In the genomic region with DNA sequence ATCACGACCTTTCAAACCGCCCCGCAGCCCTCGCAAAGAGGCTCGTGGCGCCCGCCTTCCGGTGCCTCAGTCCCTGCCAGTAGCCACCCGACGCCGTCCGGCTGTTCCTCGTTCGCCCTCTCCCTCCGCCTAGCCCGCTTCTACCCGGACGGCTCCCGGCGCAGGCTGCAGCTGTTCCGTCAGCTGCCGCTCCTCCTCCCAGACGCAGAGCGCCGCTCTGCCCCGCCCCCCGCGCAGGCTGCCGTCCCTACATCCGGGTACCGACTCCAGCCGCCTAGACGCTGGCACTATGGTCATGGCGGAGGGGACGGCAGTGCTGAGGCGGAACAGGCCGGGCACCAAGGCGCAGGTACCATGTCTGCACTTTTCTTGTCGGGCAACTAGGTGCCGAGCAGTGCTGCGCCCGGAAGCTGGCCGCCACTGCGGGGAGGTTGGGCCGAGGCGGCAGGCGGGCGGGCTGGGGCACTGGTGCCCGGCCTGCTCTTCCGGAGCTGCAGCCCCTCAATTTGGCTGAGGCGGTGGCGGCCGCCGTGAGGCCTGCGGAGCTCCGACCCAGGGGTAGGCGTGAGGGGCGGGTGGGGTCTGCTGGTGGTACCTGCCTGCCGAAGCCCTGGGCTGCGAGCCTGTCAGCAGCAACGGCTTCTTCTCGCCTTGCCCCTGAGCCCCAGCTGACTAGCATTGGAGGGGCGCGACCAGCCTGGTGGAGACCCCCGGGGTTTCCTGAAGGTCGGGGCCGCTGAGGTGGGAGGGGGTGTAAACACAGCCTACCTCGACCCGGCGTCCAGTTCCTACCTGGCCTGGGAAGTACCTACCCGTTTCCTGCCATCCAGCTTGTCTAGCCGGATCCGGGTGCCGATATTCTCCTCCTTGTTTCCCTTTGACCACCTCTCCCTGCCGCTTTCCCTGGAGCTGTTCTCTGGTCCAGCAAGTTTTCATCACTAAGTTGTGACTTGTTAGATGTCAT, we compare ENCODE assay signal across 8 cellular contexts. TPM values are rescaled to one million over a fixed set of nuclear protein-coding genes. Genes with fewer than 3 reads are reported as not detected.
DNase-seq lines count a peak whose midpoint lies in the region; ATAC-seq and TF ChIP-seq lines count a peak whose summit lies in the region.

A gene (plus strand): TSS at position 269 of the 964 bp plus-strand sequence. CDS start 21 bp downstream, at position 290.

- H4K8ac ChIP-seq in trophoblast cell (ENCODE audit: low read depth, low read length): peak within 1 kb of the TSS; percentile 90

- peak; percentile 93 for TF ChIP-seq POLR2A in transverse colon (IDR thresholded peaks at IDR 0.05)

- H3K9me3 ChIP-seq in adipocyte (ENCODE audit: control insufficient read depth, low read length): no peaks in the 10 kb centered on the region
- H3K9me3 ChIP-seq in cardiac muscle cell (ENCODE audit: low read depth): no peaks in the 10 kb centered on the region
- peaks cover 4% of the 10 kb centered on the region for H3K9me3 ChIP-seq in trophoblast cell (ENCODE audit: insufficient read depth, low read depth, low read length)
- no peaks in the 10 kb centered on the region for H3K9me3 ChIP-seq in transverse colon

- peak within 1 kb of the TSS; percentile 90 for H2BK120ac ChIP-seq in trophoblast cell (ENCODE audit: insufficient read depth, low read length, poor library complexity)

- H3K27ac ChIP-seq in cardiac muscle cell (peak within 1 kb of the TSS; percentile 90), trophoblast cell (ENCODE audit: low read depth, low read length) (peak within 1 kb of the TSS; percentile 94), transverse colon (peak within 1 kb of the TSS; percentile 93 to 95 (median 94))

- WGBS in trophoblast cell (ENCODE audit: extremely low coverage, insufficient coverage, insufficient read length): no CpG with 5 or more reads among the region's 75 CpGs
- 0% methylated on average over 8 to 34 of the region's 75 CpGs for WGBS in transverse colon (ENCODE audit: low coverage in 1 of 2), 2 donors

- H3K9ac ChIP-seq in adipocyte (ENCODE audit: low read length) (peak within 1 kb of the TSS; percentile 97), trophoblast cell (ENCODE audit: low read length) (peak within 1 kb of the TSS; percentile 99)

- H4K12ac ChIP-seq in trophoblast cell (ENCODE audit: low read depth, low read length): peak within 1 kb of the TSS; percentile 87

- H3K79me1 ChIP-seq in trophoblast cell (ENCODE audit: low read length): peaks cover 9% of the 10 kb centered on the region

- H3K4me1 ChIP-seq in adipocyte (ENCODE audit: control insufficient read depth, insufficient read depth, low read length) (peaks cover 15% of the 10 kb centered on the region), cardiac muscle cell (ENCODE audit: low read depth) (peaks cover 24% of the 10 kb centered on the region), trophoblast cell (ENCODE audit: control insufficient read depth in 1 of 2, insufficient read depth in 2 of 2, low read length in 2 of 2) (no peaks in the 10 kb centered on the region), transverse colon (peaks cover 9 to 27% (median 21%) of the 10 kb centered on the region in 4 donors)

- no peak for TF ChIP-seq CTCF in GM12875 (IDR thresholded peaks at IDR 0.05; ENCODE audit: borderline replicate concordance, insufficient read depth, low read depth, low read length)
- TF ChIP-seq CTCF in cardiac muscle cell (IDR thresholded peaks at IDR 0.05; ENCODE audit: low read depth, low read length): no peak
- peak in 1 of 5 experiments; percentile 19 for TF ChIP-seq CTCF in transverse colon (IDR thresholded peaks at IDR 0.05)

- no peak within 1 kb of the TSS for H2BK12ac ChIP-seq in trophoblast cell (ENCODE audit: low read length)

- H3K4me3 ChIP-seq in GM12875 (ENCODE audit: low read depth, low read length) (peak within 1 kb of the TSS; percentile 94), adipocyte (ENCODE audit: low read length) (peak within 1 kb of the TSS; percentile 98), cardiac muscle cell (peak within 1 kb of the TSS; percentile 63), trophoblast cell (ENCODE audit: low read depth, low read length) (peak within 1 kb of the TSS; percentile 98), transverse colon (peak within 1 kb of the TSS; percentile 73 to 91 (median 80))

- peak; percentile 98 for ATAC-seq in HG02798 (IDR thresholded peaks at IDR 0.05; ENCODE audit: poor library complexity, unreplicated experiment)

- TF ChIP-seq EP300 in transverse colon (IDR thresholded peaks at IDR 0.05; ENCODE audit: low read depth): no peak

- H3K27me3 ChIP-seq in adipocyte (replicated peaks; ENCODE audit: control insufficient read depth, insufficient read depth, low read length): no peaks in the 10 kb centered on the region
- H3K27me3 ChIP-seq in cardiac muscle cell: no peaks in the 10 kb centered on the region
- H3K27me3 ChIP-seq in trophoblast cell (ENCODE audit: insufficient read depth, low read length): no peaks in the 10 kb centered on the region
- no peaks in the 10 kb centered on the region for H3K27me3 ChIP-seq in transverse colon

- peak within 1 kb of the TSS; percentile 91 for H3K18ac ChIP-seq in trophoblast cell (ENCODE audit: low read length)

- peak within 1 kb of the TSS; percentile 92 for H3K14ac ChIP-seq in trophoblast cell (ENCODE audit: low read length)

- H3K4ac ChIP-seq in trophoblast cell (ENCODE audit: low read depth, low read length): peak within 1 kb of the TSS; percentile 94

- peak within 1 kb of the TSS; percentile 93 for H4K91ac ChIP-seq in trophoblast cell (ENCODE audit: low read depth, low read length)

- peak; percentile 90 for DNase-seq in NCI-H1436 (lab: John Stamatoyannopoulos, UW)
- DNase-seq in T follicular helper cell (ENCODE audit: low read depth): peak; percentile 87
- DNase-seq in adipocyte (ENCODE audit: low read depth): peak; percentile 98
- peak; percentile 97 for DNase-seq in cardiac muscle cell (ENCODE audit: low read depth in 1 of 2, low spot score in 1 of 2)
- peak; percentile 95 to 98 for DNase-seq in trophoblast cell
- peak; percentile 96 for DNase-seq in transverse colon

- H3K36me3 ChIP-seq in adipocyte (ENCODE audit: control insufficient read depth, insufficient read depth, low read length, severe bottlenecking): no peaks in the 10 kb centered on the region
- H3K36me3 ChIP-seq in cardiac muscle cell: no peaks in the 10 kb centered on the region
- peaks cover 3 to 4% of the 10 kb centered on the region in 2 experiments for H3K36me3 ChIP-seq in trophoblast cell (ENCODE audit: control insufficient read depth in 1 of 2, insufficient read depth in 2 of 2, low read length in 2 of 2)
- no peaks in the 10 kb centered on the region for H3K36me3 ChIP-seq in transverse colon

- peak within 1 kb of the TSS; percentile 86 for H2AFZ ChIP-seq in trophoblast cell (ENCODE audit: insufficient read depth, low read length, poor library complexity)

- H2AK5ac ChIP-seq in trophoblast cell (ENCODE audit: low read length): peak within 1 kb of the TSS; percentile 22

- in situ Hi-C loops in transverse colon (cut with MboI; ENCODE audit: low pct_ligation_motif_present in 1 of 4, low pct_unique_long_range_greater_than_20kb in 1 of 4, low sequenced_read_pairs in 3 of 4): no loop called here

- peaks cover 8% of the 10 kb centered on the region for H3K79me2 ChIP-seq in trophoblast cell (ENCODE audit: control insufficient read depth, insufficient read depth, low read length, poor library complexity)

- no peak within 1 kb of the TSS for H3K23ac ChIP-seq in trophoblast cell (ENCODE audit: low read length)

- H2BK5ac ChIP-seq in trophoblast cell (ENCODE audit: low read depth, low read length, poor library complexity): peak within 1 kb of the TSS; percentile 90

- H3K4me2 ChIP-seq in trophoblast cell (ENCODE audit: low read length): peak within 1 kb of the TSS; percentile 71

- intact Hi-C loops in transverse colon (cut with DNase I; ENCODE audit: low total_unique reads): no loop called here

RNA-seq across cellular contexts. Expression of the gene that starts here (rescaled TPM):
- 26.4 and 33.0 TPM in 2 replicates for total RNA-seq in cardiac muscle cell
- polyA plus RNA-seq in cardiac muscle cell: 96.4 and 115 TPM in 2 replicates
- 41.7 and 43.9 TPM in 2 replicates for polyA plus RNA-seq in trophoblast cell (2013)
- 10 to 100 TPM; 12.3 to 27.9 (median 25.3) TPM for total RNA-seq in transverse colon

Comparison
In these comparisons a context has a peak if more than half of its experiments do, and no peak if none do; other contexts are left out.
1. Peak in every context shown above with its lines: DNase-seq, ATAC-seq, H3K4me3 ChIP-seq and H3K27ac ChIP-seq.